ENCODE assay signal across 1 cellular context in genomic region chr3:125003369-125003853, GRCh38.
TF ChIP-seq lines count a peak whose summit lies in the region.

No MANE protein-coding gene starts in this region.

TF ChIP-seq in HepG2, 621 proteins besides CTCF, POLR2A, EP300 and RAD21 (continued from another document and continues in another):
- TF ChIP-seq ZNF281 (CRISPR knock-in tag; IDR thresholded peaks at IDR 0.05; ENCODE audit: borderline replicate concordance) (peak; percentile 93; the same call in 1 of the 2 replicates), SP2 (CRISPR knock-in tag; IDR thresholded peaks at IDR 0.05) (no peak), PRDM4 (CRISPR knock-in tag; IDR thresholded peaks at IDR 0.05; ENCODE audit: borderline replicate concordance) (no peak), HOMEZ (CRISPR knock-in tag; IDR thresholded peaks at IDR 0.05; ENCODE audit: low read depth) (no peak), REPIN1 (CRISPR knock-in tag; IDR thresholded peaks at IDR 0.05; ENCODE audit: borderline replicate concordance, low read depth) (peak; percentile 26; the same call in 1 of the 2 replicates), NCOA2 (CRISPR knock-in tag; IDR thresholded peaks at IDR 0.05) (peak; percentile 97), ISL2 (CRISPR knock-in tag; IDR thresholded peaks at IDR 0.05) (peak; percentile 93), DR1 (CRISPR knock-in tag; IDR thresholded peaks at IDR 0.05) (no peak), KDM2A (CRISPR knock-in tag; IDR thresholded peaks at IDR 0.05; ENCODE audit: borderline replicate concordance, low read depth) (peak; percentile 38; the same call in 1 of the 2 replicates), HNRNPUL1 (IDR thresholded peaks at IDR 0.05; ENCODE audit: low read depth, low read length) (no peak), ZNF207 (IDR thresholded peaks at IDR 0.05; ENCODE audit: borderline replicate concordance) (no peak), TBX2 (CRISPR knock-in tag; IDR thresholded peaks at IDR 0.05; ENCODE audit: borderline replicate concordance) (peak; percentile 97), THAP9 (CRISPR knock-in tag; IDR thresholded peaks at IDR 0.05; ENCODE audit: borderline replicate concordance) (peak; percentile 72; the same call in 1 of the 2 replicates), ZNF432 (CRISPR knock-in tag; IDR thresholded peaks at IDR 0.05; ENCODE audit: borderline replicate concordance) (no peak), TFDP1 (CRISPR knock-in tag; IDR thresholded peaks at IDR 0.05; ENCODE audit: borderline replicate concordance) (peak; percentile 42; the same call in 1 of the 2 replicates), ATF2 (CRISPR knock-in tag; IDR thresholded peaks at IDR 0.05) (peak; percentile 79), SP5 (CRISPR knock-in tag; IDR thresholded peaks at IDR 0.05; ENCODE audit: borderline replicate concordance, low read depth) (peak; percentile 65; the same call in 1 of the 2 replicates), CREB3 (CRISPR knock-in tag; IDR thresholded peaks at IDR 0.05) (no peak), ZNF737 (CRISPR knock-in tag; IDR thresholded peaks at IDR 0.05; ENCODE audit: borderline replicate concordance) (no peak), ZBTB20 (CRISPR knock-in tag; IDR thresholded peaks at IDR 0.05; ENCODE audit: borderline replicate concordance, low read depth) (peak; percentile 54; the same call in 1 of the 2 replicates), HHEX (CRISPR knock-in tag; IDR thresholded peaks at IDR 0.05) (peak; percentile 70), FUBP1 (CRISPR knock-in tag; IDR thresholded peaks at IDR 0.05; ENCODE audit: borderline replicate concordance) (no peak), NR2F1 (CRISPR knock-in tag; IDR thresholded peaks at IDR 0.05) (peak; percentile 59 to 89; a peak in 3 of 4 replicates), HNF4A (CRISPR knock-in tag; IDR thresholded peaks at IDR 0.05) (peak; percentile 95), ZMYM4 (CRISPR knock-in tag; IDR thresholded peaks at IDR 0.05) (peak; percentile 87), ZNF564 (CRISPR knock-in tag; IDR thresholded peaks at IDR 0.05) (0 out of 2 replicates have a peak, but pooled peaks have one; percentile 63), NKX3-1 (CRISPR knock-in tag; IDR thresholded peaks at IDR 0.05) (no peak), ZMAT5 (CRISPR knock-in tag; IDR thresholded peaks at IDR 0.05; ENCODE audit: borderline replicate concordance, low read depth) (no peak), PBX3 (CRISPR knock-in tag; IDR thresholded peaks at IDR 0.05; ENCODE audit: borderline replicate concordance) (no peak), JUND (CRISPR knock-in tag; IDR thresholded peaks at IDR 0.05) (no peak), MATR3 (CRISPR knock-in tag; IDR thresholded peaks at IDR 0.05) (no peak), MAX (IDR thresholded peaks at IDR 0.05) (peak; percentile 83), ZNF562 (CRISPR knock-in tag; IDR thresholded peaks at IDR 0.05; ENCODE audit: borderline replicate concordance) (no peak), ESRRA (CRISPR knock-in tag; IDR thresholded peaks at IDR 0.05; ENCODE audit: low read depth) (peak; percentile 84), STAT5B (CRISPR knock-in tag; IDR thresholded peaks at IDR 0.05) (no peak), ZNF275 (CRISPR knock-in tag; IDR thresholded peaks at IDR 0.05; ENCODE audit: borderline replicate concordance) (peak; percentile 48; the same call in 1 of the 2 replicates), SP1 (IDR thresholded peaks at IDR 0.05) (no peak), SP1 (CRISPR knock-in tag; IDR thresholded peaks at IDR 0.05) (peak; percentile 38; the same call in 1 of the 2 replicates), SIN3A (IDR thresholded peaks at IDR 0.05; ENCODE audit: borderline replicate concordance, low read depth, low read length) (no peak; the same call in 1 of the 2 replicates), GABPB1 (CRISPR knock-in tag; IDR thresholded peaks at IDR 0.05) (no peak), MXI1 (IDR thresholded peaks at IDR 0.05; ENCODE audit: borderline replicate concordance, low read depth, low read length) (peak; percentile 61; the same call in 2 of the 3 replicates)
